Comparison of ENCODE assay signal across 13 cellular contexts in the genomic region with DNA sequence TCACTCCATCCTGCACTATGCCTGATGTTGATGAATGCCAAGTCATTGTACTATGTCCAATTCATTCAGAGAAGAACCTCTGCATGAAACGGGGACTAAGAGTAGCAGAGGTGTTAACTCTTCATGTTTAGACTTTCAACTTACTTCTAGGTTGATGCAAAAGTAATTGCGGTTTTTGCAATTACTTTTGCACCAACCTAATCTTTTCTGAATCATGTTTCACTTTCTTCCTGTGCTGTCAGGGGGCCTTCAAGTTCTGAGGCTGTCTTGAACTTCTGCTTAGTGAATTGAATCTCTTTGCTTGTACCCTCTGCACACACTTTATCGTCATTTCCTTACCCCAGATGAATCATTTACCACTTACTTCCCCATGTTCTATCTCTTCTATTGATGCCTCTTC.
DNase-seq lines count a peak whose midpoint lies in the region; ATAC-seq and TF ChIP-seq lines count a peak whose summit lies in the region.
"Had no signal": no experiment of that assay in that cellular context is flagged by ENCODE, and none has a peak within 500 bp of the region (broad histone marks: within the 10 kb centered on the region; RNA-seq: fewer than 3 reads in every experiment).

No MANE protein-coding gene starts in this region.

- H3K79me2 ChIP-seq in OCI-LY7 (ENCODE audit: insufficient read depth, low read depth, low read length), result no peaks in the 10 kb centered on the region

- no peaks in the 10 kb centered on the region for H3K36me3 ChIP-seq in OCI-LY7 (ENCODE audit: insufficient read depth, low read length)
- H3K36me3 ChIP-seq: heart left ventricle had no signal

- no peak overlapping the region for H3K4me2 ChIP-seq in OCI-LY7 (ENCODE audit: low read length)

- H3K27ac Mint-ChIP-seq in progenitor cell of endocrine pancreas, result no peak overlapping the region
- H3K27ac Mint-ChIP-seq: activated naive CD8-positive, alpha-beta T cell treated with anti-CD3 and anti-CD28 coated beads, Interleukin-2, amount 50 U/mL, for 24 hours had no signal

- no peaks in the 10 kb centered on the region for H3K9me2 ChIP-seq in OCI-LY7 (ENCODE audit: insufficient read depth, low read length)

- H4K20me1 ChIP-seq in OCI-LY7 (ENCODE audit: insufficient read depth, low read length), result no peaks in the 10 kb centered on the region

- H3K4me1 Mint-ChIP-seq in progenitor cell of endocrine pancreas (ENCODE audit: low read depth), result peaks cover 6% of the 10 kb centered on the region
- H3K4me1 Mint-ChIP-seq: activated naive CD8-positive, alpha-beta T cell treated with anti-CD3 and anti-CD28 coated beads, Interleukin-2, amount 50 U/mL, for 24 hours had no signal

- H3K27ac ChIP-seq in OCI-LY7 (ENCODE audit: low read depth, low read length, poor library complexity, severe bottlenecking), result no peak overlapping the region
- H3K27ac ChIP-seq: heart left ventricle had no signal

- no peaks in the 10 kb centered on the region for H3K36me3 Mint-ChIP-seq in progenitor cell of endocrine pancreas (ENCODE audit: insufficient read depth)

- POLR2A ChIA-PET in GM10248 (lab: Yijun Ruan, JAX) (no interaction called here), OCI-LY7 (lab: Charles Lee) (interaction anchor here (0.5 kb wide), 1 partner anchor 58 kb away, joined by 4 read pairs; no protein-coding TSS in a partner anchor)

- intact Hi-C loops in OCI-LY7 (cut with micrococcal nuclease; ENCODE audit: unreplicated experiment), result no loop called here

- H3K4me1 ChIP-seq in OCI-LY7 (ENCODE audit: insufficient read depth, low read length, poor library complexity, severe bottlenecking), result no peaks in the 10 kb centered on the region
- H3K4me1 ChIP-seq: heart left ventricle had no signal

- H3K4me3 Mint-ChIP-seq in progenitor cell of endocrine pancreas (ENCODE audit: low read depth), result no peak overlapping the region
- H3K4me3 Mint-ChIP-seq: activated naive CD8-positive, alpha-beta T cell treated with anti-CD3 and anti-CD28 coated beads, Interleukin-2, amount 50 U/mL, for 24 hours had no signal

- H2AFZ ChIP-seq in OCI-LY7 (ENCODE audit: low read length), result no peak overlapping the region

- TF ChIP-seq CTCF in GM10248 (IDR thresholded peaks at IDR 0.05; ENCODE audit: control extremely low read depth, extremely low read depth, low read depth, missing control alignments), result no peak
- TF ChIP-seq CTCF in OCI-LY7 (conservative IDR thresholded peaks at IDR 0.05; ENCODE audit: low read length), result no peak
- no peak for TF ChIP-seq CTCF in progenitor cell of endocrine pancreas (IDR thresholded peaks at IDR 0.05; ENCODE audit: unreplicated experiment)

- H3K4me3 ChIP-seq in OCI-LY7 (ENCODE audit: low read depth, low read length, poor library complexity, severe bottlenecking), result no peak overlapping the region
- H3K4me3 ChIP-seq: heart left ventricle had no signal

- no TSS peak for BruUV-seq in OCI-LY7 (replicated peaks; lab: Mats Ljungman, UMichigan)

- peak; percentile 66 for ATAC-seq in GM19324 (IDR thresholded peaks at IDR 0.05; ENCODE audit: low FRiP score, unreplicated experiment)
- peak; percentile 68 for ATAC-seq in HG03025 (IDR thresholded peaks at IDR 0.05; ENCODE audit: low FRiP score, unreplicated experiment)
- ATAC-seq: activated naive CD8-positive, alpha-beta T cell treated with anti-CD3 and anti-CD28 coated beads, Interleukin-2, amount 50 U/mL, for 24 hours; heart left ventricle; right cardiac atrium had no signal

- no peaks in the 10 kb centered on the region for H3K9me3 ChIP-seq in OCI-LY7 (ENCODE audit: low read length)
- H3K9me3 ChIP-seq: heart left ventricle had no signal

- DNase-seq in GM10248 (ENCODE audit: extremely low spot score) (peak; percentile 15), MV-4-11 (lab: John Stamatoyannopoulos, UW) (peak; percentile 88), DMS153 treated with DMSO at 0.1 percent for 48 hours (lab: John Stamatoyannopoulos, UW; ENCODE audit: unreplicated experiment) (no peak), OCI-LY7 (ENCODE audit: low spot score) (no peak), progenitor cell of endocrine pancreas (ENCODE audit: low spot score, unreplicated experiment) (no peak), 8988T (no peak)
- DNase-seq: activated CD4-positive, alpha-beta T cell treated with anti-CD3 and anti-CD28 coated beads for 48 hours; activated naive CD8-positive, alpha-beta T cell treated with anti-CD3 and anti-CD28 coated beads, Interleukin-2, amount 50 U/mL, for 24 hours; heart left ventricle; NCI-H187; right cardiac atrium had no signal

- H3K9me3 Mint-ChIP-seq in progenitor cell of endocrine pancreas (ENCODE audit: low read depth), result no peaks in the 10 kb centered on the region

- H3K27me3 Mint-ChIP-seq in progenitor cell of endocrine pancreas, result no peaks in the 10 kb centered on the region
- H3K27me3 Mint-ChIP-seq: activated naive CD8-positive, alpha-beta T cell treated with anti-CD3 and anti-CD28 coated beads, Interleukin-2, amount 50 U/mL, for 24 hours had no signal

- CTCF ChIA-PET in GM10248 (lab: Yijun Ruan, JAX), result interaction anchor here (2.1 kb wide), 1 partner anchor 19 kb away, joined by 6 read pairs; no protein-coding TSS in a partner anchor
- CTCF ChIA-PET in OCI-LY7 (lab: Charles Lee; ENCODE audit: unreplicated experiment), result no interaction called here

Comparison
In these comparisons a context has a peak if more than half of its experiments do, and no peak if none do; other contexts are left out.
1. DNase-seq: peak in GM10248 (single experiment) and MV-4-11 (single experiment); none in DMS153 treated with DMSO at 0.1 percent for 48 hours (single experiment), OCI-LY7 (single experiment), progenitor cell of endocrine pancreas (single experiment) and 8988T (single experiment).